24 cellular contexts compared by ENCODE assay signal in the genomic region with DNA sequence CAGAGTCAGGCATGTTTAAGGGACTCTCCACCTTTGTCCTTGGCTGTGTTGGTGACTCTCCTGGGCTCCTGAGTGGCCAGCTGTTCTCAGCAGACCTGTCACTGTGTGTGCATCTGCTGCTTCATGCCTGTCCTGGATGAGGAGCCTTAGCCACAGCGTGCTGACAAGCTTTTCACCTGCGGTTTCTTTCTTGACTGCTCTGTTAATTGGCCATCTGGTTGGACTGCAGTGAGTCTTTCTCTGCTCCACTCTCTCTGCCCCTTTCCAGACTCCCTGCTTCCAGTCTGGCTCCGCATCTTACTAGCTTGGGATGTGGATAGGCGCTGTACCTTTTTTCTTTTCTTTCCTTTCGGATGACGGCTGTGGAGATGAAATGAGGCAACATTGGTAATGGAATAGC. TPM values are rescaled to one million over a fixed set of nuclear protein-coding genes. Genes with fewer than 3 reads are reported as not detected.
DNase-seq lines count a peak whose midpoint lies in the region; ATAC-seq, FAIRE-seq and TF ChIP-seq lines count a peak whose summit lies in the region.
"Had no signal": no experiment of that assay in that cellular context is flagged by ENCODE, and none has a peak within 500 bp of the region (broad histone marks: within the 10 kb centered on the region; RNA-seq: fewer than 3 reads in every experiment).

No MANE protein-coding gene starts in this region.

- TF ChIP-seq CTCF in kidney (IDR thresholded peaks at IDR 0.05; ENCODE audit: borderline replicate concordance, extremely low read depth, insufficient read depth): no peak

- no peak overlapping the region for H3K9ac ChIP-seq in kidney (ENCODE audit: low read length in 2 of 2)
- H3K9ac ChIP-seq: BLaER1 treated with 17β-estradiol and CSF1 and Interleukin-3, amounts not matched to agents 10 nM and 100 nM; GM23248 had no signal

- no peaks in the 10 kb centered on the region for H3K27me3 Mint-ChIP-seq in activated naive CD8-positive, alpha-beta T cell
- H3K27me3 Mint-ChIP-seq in activated naive CD8-positive, alpha-beta T cell treated with anti-CD3 and anti-CD28 coated beads, Interleukin-2, amount 50 U/mL, for 24 hours: no peaks in the 10 kb centered on the region

- H3K4me3 ChIP-seq in kidney (ENCODE audit: low read length in 2 of 2): no peak overlapping the region
- H3K4me3 ChIP-seq: BLaER1 treated with 17β-estradiol and CSF1 and Interleukin-3, amounts not matched to agents 10 nM and 100 nM; GM23248; HAP-1; Peyer's patch had no signal

- H3K9me3 Mint-ChIP-seq in activated naive CD8-positive, alpha-beta T cell (ENCODE audit: low read depth): no peaks in the 10 kb centered on the region
- no peaks in the 10 kb centered on the region for H3K9me3 Mint-ChIP-seq in activated naive CD8-positive, alpha-beta T cell treated with anti-CD3 and anti-CD28 coated beads, Interleukin-2, amount 50 U/mL, for 24 hours

- H3K4me1 Mint-ChIP-seq in activated naive CD8-positive, alpha-beta T cell (ENCODE audit: low read depth): peaks cover 3% of the 10 kb centered on the region
- no peaks in the 10 kb centered on the region for H3K4me1 Mint-ChIP-seq in activated naive CD8-positive, alpha-beta T cell treated with anti-CD3 and anti-CD28 coated beads, Interleukin-2, amount 50 U/mL, for 24 hours

- peak overlapping the region; percentile 46 for H3K27ac Mint-ChIP-seq in activated naive CD8-positive, alpha-beta T cell
- no peak overlapping the region for H3K27ac Mint-ChIP-seq in activated naive CD8-positive, alpha-beta T cell treated with anti-CD3 and anti-CD28 coated beads, Interleukin-2, amount 50 U/mL, for 24 hours

- FAIRE-seq in kidney (lab: Jason Lieb, UNC): no peak
- FAIRE-seq: D721Med, GM19239 had no signal

- H3K4me1 ChIP-seq in kidney (ENCODE audit: control insufficient read depth in 1 of 2, insufficient read depth in 1 of 2, low read depth in 1 of 2, low read length in 2 of 2): peaks cover 18 to 39% of the 10 kb centered on the region in 2 donors
- H3K4me1 ChIP-seq: BLaER1 treated with 17β-estradiol and CSF1 and Interleukin-3, amounts not matched to agents 10 nM and 100 nM; HAP-1 had no signal

- no peak overlapping the region for H3K4me3 Mint-ChIP-seq in activated naive CD8-positive, alpha-beta T cell
- H3K4me3 Mint-ChIP-seq in activated naive CD8-positive, alpha-beta T cell treated with anti-CD3 and anti-CD28 coated beads, Interleukin-2, amount 50 U/mL, for 24 hours: no peak overlapping the region

- H3K27ac ChIP-seq in kidney (ENCODE audit: low read depth in 2 of 2, low read length in 2 of 2): peak overlapping the region; percentile 15 to 20
- H3K27ac ChIP-seq: BLaER1 treated with 17β-estradiol and CSF1 and Interleukin-3, amounts not matched to agents 10 nM and 100 nM; GM23248; HL-60; Peyer's patch had no signal

- intact Hi-C loops in kidney (cut with DNase I): no loop called here

- no peaks in the 10 kb centered on the region for H3K9me3 ChIP-seq in kidney (ENCODE audit: control insufficient read depth in 1 of 2, low read length in 2 of 2)
- H3K9me3 ChIP-seq: BLaER1 treated with 17β-estradiol and CSF1 and Interleukin-3, amounts not matched to agents 10 nM and 100 nM; HAP-1; Peyer's patch had no signal

- no peaks in the 10 kb centered on the region for H3K36me3 Mint-ChIP-seq in activated naive CD8-positive, alpha-beta T cell
- H3K36me3 Mint-ChIP-seq in activated naive CD8-positive, alpha-beta T cell treated with anti-CD3 and anti-CD28 coated beads, Interleukin-2, amount 50 U/mL, for 24 hours (ENCODE audit: low read depth): peaks cover 20% of the 10 kb centered on the region

- no peaks in the 10 kb centered on the region for H3K36me3 ChIP-seq in kidney (ENCODE audit: control insufficient read depth in 1 of 2, insufficient read depth in 2 of 2, low read length in 2 of 2)
- H3K36me3 ChIP-seq: HAP-1, Peyer's patch had no signal

- ATAC-seq in activated naive CD8-positive, alpha-beta T cell treated with anti-CD3 and anti-CD28 coated beads, Interleukin-2, amount 50 U/mL, for 24 hours: no peak
- ATAC-seq in GM21447 (IDR thresholded peaks at IDR 0.05; ENCODE audit: unreplicated experiment) (no peak), HG03460 (IDR thresholded peaks at IDR 0.05; ENCODE audit: unreplicated experiment) (no peak)
- ATAC-seq: SK-N-SH treated with all-trans-retinoic acid at 6 μM for 48 hours had no signal

- no peak for DNase-seq in activated naive CD8-positive, alpha-beta T cell treated with anti-CD3 and anti-CD28 coated beads, Interleukin-2, amount 50 U/mL, for 24 hours
- DNase-seq in NCI-H69 (lab: John Stamatoyannopoulos, UW) (peak; percentile 86), kidney (no peak), NCI-H2029 (lab: John Stamatoyannopoulos, UW) (no peak)
- DNase-seq: 8988T, DMS53, GF-D8, GM23248, KG1, NCI-H1092 treated with DMSO at 0.1 percent for 48 hours, NCI-H1436 treated with DMSO at 0.1 percent for 48 hours, NCI-H2029 treated with DMSO at 0.1 percent for 48 hours, NCI-H446, NCI-H748 treated with DMSO at 0.1 percent for 48 hours, Peyer's patch had no signal

RNA-seq across cellular contexts. Expression of a gene that starts 38.8 kb away (rescaled TPM):
- 72.8 TPM for total RNA-seq in kidney
- 124 TPM for polyA plus RNA-seq in kidney (ENCODE audit: insufficient read depth, low read depth, low replicate concordance)

RNA-seq across cellular contexts. Expression of a gene that starts 40.2 kb away (rescaled TPM):
- total RNA-seq in kidney: 13.8 TPM
- polyA plus RNA-seq in kidney (ENCODE audit: insufficient read depth, low read depth, low replicate concordance): 5.6 TPM
